1 cellular context compared by ENCODE assay signal in the genomic region with DNA sequence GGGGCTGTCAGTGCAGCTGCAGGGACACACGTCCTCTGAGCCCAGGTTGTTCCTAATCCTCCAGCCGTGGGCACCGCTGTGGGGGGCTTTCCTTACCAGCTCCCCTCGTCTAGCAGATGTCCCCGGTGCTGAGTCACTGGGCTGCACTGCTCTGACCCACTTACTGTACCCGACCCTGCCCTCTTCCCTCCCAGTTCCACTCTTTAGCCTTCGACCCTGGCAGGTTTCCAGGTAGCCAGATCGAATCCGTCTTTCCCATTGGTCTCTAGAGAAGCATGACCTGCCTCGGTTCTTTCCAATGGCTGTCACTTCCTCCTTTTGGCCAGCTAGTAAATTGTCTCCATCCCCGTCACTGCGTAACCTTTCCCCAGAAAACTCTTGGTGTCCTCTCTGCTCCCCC.
TF ChIP-seq lines count a peak whose summit lies in the region.

No MANE protein-coding gene starts in this region.

TF ChIP-seq in H1, 55 proteins besides CTCF, POLR2A, EP300 and RAD21:
- TF ChIP-seq SP1 (IDR thresholded peaks at IDR 0.05; ENCODE audit: low read depth, low read length): no peak
